ENCODE assay signal across 6 cellular contexts in genomic region chr22:50206599-50206998, GRCh38.
DNase-seq lines count a peak whose midpoint lies in the region; ATAC-seq and TF ChIP-seq lines count a peak whose summit lies in the region.

No MANE protein-coding gene starts in this region.

- DNase-seq in OCI-M1 (lab: John Stamatoyannopoulos, UW) (peak; percentile 30), iPS-NIHi11 (ENCODE audit: low spot score) (peak; percentile 87), middle frontal gyrus (ENCODE audit: extremely low spot score, low spot score) (no peak)
- DNase-seq in activated T-cell treated with anti-CD3 and anti-CD28 coated beads, Interleukin-2, amount 50 U/mL, for 48 hours = no peak

- no peak overlapping the region for H3K27ac ChIP-seq in C4-2B

- TF ChIP-seq CTCF in C4-2B (conservative IDR thresholded peaks at IDR 0.05) = peak; percentile 68

- no peak for ATAC-seq in HG03565 (IDR thresholded peaks at IDR 0.05; ENCODE audit: unreplicated experiment)

Comparison
In these comparisons a context has a peak if more than half of its experiments do, and no peak if none do; other contexts are left out.
1. DNase-seq: peak in OCI-M1 (single experiment) and iPS-NIHi11 (single experiment); none in middle frontal gyrus (single experiment) and activated T-cell treated with anti-CD3 and anti-CD28 coated beads, Interleukin-2, amount 50 U/mL, for 48 hours (0 of 2).